Comparison of ENCODE assay signal across 8 cellular contexts in genomic region chr9:35814106-35814840, GRCh38. TPM values are rescaled to one million over a fixed set of nuclear protein-coding genes. Genes with fewer than 3 reads are reported as not detected.
DNase-seq lines count a peak whose midpoint lies in the region; ATAC-seq and TF ChIP-seq lines count a peak whose summit lies in the region.

No MANE protein-coding gene starts in this region.

- H3K4me3 Mint-ChIP-seq in activated CD4-positive, alpha-beta T cell treated with anti-CD3 and anti-CD28 coated beads for 36 hours, result peak overlapping the region; percentile 93

- H3K27me3 Mint-ChIP-seq in activated CD4-positive, alpha-beta T cell treated with anti-CD3 and anti-CD28 coated beads for 36 hours, result no peaks in the 10 kb centered on the region

- H3K36me3 ChIP-seq in ectodermal cell (ENCODE audit: control insufficient read depth, insufficient read depth, low read length) (no peaks in the 10 kb centered on the region), right lobe of liver (no peaks in the 10 kb centered on the region)

- CTCF ChIA-PET in activated CD4-positive, alpha-beta T cell treated with anti-CD3 and anti-CD28 coated beads for 36 hours (lab: Charles Lee), result interaction anchor here (0.6 to 3.2 kb wide), 15 partner anchors 8 to 1422 kb away, joined by 3 to 16 read pairs (median 4); partner anchors contain the start of genes CCDC107, CREB3, FAM221B and FANCG

- peak; percentile 3 for ATAC-seq in activated CD4-positive, alpha-beta T cell treated with anti-CD3 and anti-CD28 coated beads for 36 hours
- ATAC-seq in GM21619 (IDR thresholded peaks at IDR 0.05; ENCODE audit: unreplicated experiment) (peak; percentile 26), right lobe of liver (peak; percentile 49 to 65 (median 61))
- peak; percentile 10 for ATAC-seq in stimulated activated naive CD8-positive, alpha-beta T cell treated with anti-CD3 and anti-CD28 coated beads, Interleukin-15, Interleukin-2, amounts not matched to agents 100 U/mL and 50 U/mL, for 24 hours

- H3K27ac ChIP-seq in ectodermal cell (ENCODE audit: insufficient read depth, low read depth, low read length, poor library complexity, severe bottlenecking) (peak overlapping the region; percentile 93), right lobe of liver (peak overlapping the region; percentile 98 to 100 (median 99))

- peak; percentile 71 for DNase-seq in activated CD4-positive, alpha-beta T cell treated with anti-CD3 and anti-CD28 coated beads for 36 hours
- no peak for DNase-seq in activated CD4-positive, alpha-beta T cell treated with anti-CD3 and anti-CD28 coated beads, Interleukin-2, amount 50 U/mL, for 1 hour
- DNase-seq in HuH-7.5 (ENCODE audit: low spot score), result peak; percentile 82
- DNase-seq in SW480 (ENCODE audit: low spot score), result peak; percentile 73
- DNase-seq in right lobe of liver, result peak; percentile 59 to 90 (median 81)
- DNase-seq in stimulated activated naive CD8-positive, alpha-beta T cell treated with anti-CD3 and anti-CD28 coated beads, Interleukin-15, Interleukin-2, amounts not matched to agents 100 U/mL and 50 U/mL, for 24 hours, result peak; percentile 57

- H3K9me3 ChIP-seq in ectodermal cell (ENCODE audit: control insufficient read depth, low read length) (no peaks in the 10 kb centered on the region), right lobe of liver (no peaks in the 10 kb centered on the region)

- peaks cover 33% of the 10 kb centered on the region for H3K4me1 Mint-ChIP-seq in activated CD4-positive, alpha-beta T cell treated with anti-CD3 and anti-CD28 coated beads for 36 hours

- no peak for TF ChIP-seq POLR2A in right lobe of liver (IDR thresholded peaks at IDR 0.05)

- peaks cover 2% of the 10 kb centered on the region for H3K9me3 Mint-ChIP-seq in activated CD4-positive, alpha-beta T cell treated with anti-CD3 and anti-CD28 coated beads for 36 hours (ENCODE audit: low read depth)

- peak overlapping the region; percentile 72 for H3K4me3 ChIP-seq in ectodermal cell (ENCODE audit: insufficient read depth, low read depth, low read length)
- peak overlapping the region; percentile 74 to 100 (median 80) for H3K4me3 ChIP-seq in right lobe of liver

- intact Hi-C loops in activated CD4-positive, alpha-beta T cell treated with anti-CD3 and anti-CD28 coated beads for 36 hours (cut with DNase I, micrococcal nuclease), result loop anchor here (2.0 to 10.0 kb wide), 8 partner anchors 57 to 1651 kb away; partner anchors contain the start of genes ATOSB (in 1 of the 2), CCDC107 (in 1 of the 2), CCL27 (in 1 of the 2) and DNAI1 (in 1 of the 2)
- intact Hi-C loops in right lobe of liver (cut with DNase I), result no loop called here

- WGBS in ectodermal cell, 2 experiments, result 10 to 11% methylated on average over 29 of the region's 29 CpGs
- 2% methylated on average over 22 of the region's 29 CpGs for WGBS in right lobe of liver (ENCODE audit: insufficient coverage, low coverage, low lambda C conversion rate, missing lambda C conversion rate)

- peaks cover 10% of the 10 kb centered on the region for H3K36me3 Mint-ChIP-seq in activated CD4-positive, alpha-beta T cell treated with anti-CD3 and anti-CD28 coated beads for 36 hours (ENCODE audit: low read depth)

- H3K4me1 ChIP-seq in ectodermal cell (ENCODE audit: control insufficient read depth, insufficient read depth, low read length) (peaks cover 13% of the 10 kb centered on the region), right lobe of liver (peaks cover 0 to 27% (median 17%) of the 10 kb centered on the region in 4 donors)

- TF ChIP-seq CTCF in right lobe of liver (IDR thresholded peaks at IDR 0.05), result peak in 3 of 4 donors; percentile 10 to 18 (median 15)

- H3K27ac Mint-ChIP-seq in activated CD4-positive, alpha-beta T cell treated with anti-CD3 and anti-CD28 coated beads for 36 hours, result peak overlapping the region; percentile 89

- H3K27me3 ChIP-seq in ectodermal cell (ENCODE audit: control insufficient read depth, insufficient read depth, low read length, poor library complexity, severe bottlenecking) (no peaks in the 10 kb centered on the region), right lobe of liver (no peaks in the 10 kb centered on the region)

- POLR2A ChIA-PET in activated CD4-positive, alpha-beta T cell treated with anti-CD3 and anti-CD28 coated beads for 36 hours (lab: Charles Lee), result interaction anchor here (0.6 to 1.4 kb wide), 2 partner anchors 15 to 742 kb away, joined by 3 read pairs; partner anchors contain the start of gene VCP

RNA-seq across cellular contexts. Expression of gene HINT2, which starts 0.6 kb away (rescaled TPM):
- 10 to 100 TPM; 47.4 to 61.1 TPM for total RNA-seq in activated CD4-positive, alpha-beta T cell treated with anti-CD3 and anti-CD28 coated beads for 36 hours
- polyA plus RNA-seq in ectodermal cell (2013, experiment 1 of 4), result 44.6 TPM
- polyA plus RNA-seq in ectodermal cell (2013, experiment 2 of 4), result 47.9 TPM
- 54.6 TPM for polyA plus RNA-seq in ectodermal cell (2013, experiment 3 of 4)
- polyA plus RNA-seq in ectodermal cell (2013, experiment 4 of 4), result 58.7 TPM
- 10 to 100 TPM; 46.0 to 86.3 (median 67.1) TPM for total RNA-seq in right lobe of liver

RNA-seq across cellular contexts. Expression of gene SPAG8, which starts 2.2 kb away (rescaled TPM):
- 1 to 10 TPM in 1 of 2 experiments, under 1 TPM in 1; 0.85 to 1.7 TPM for total RNA-seq in activated CD4-positive, alpha-beta T cell treated with anti-CD3 and anti-CD28 coated beads for 36 hours
- 1.5 TPM for polyA plus RNA-seq in ectodermal cell (2013, experiment 1 of 4)
- polyA plus RNA-seq in ectodermal cell (2013, experiment 2 of 4), result 1.1 TPM
- polyA plus RNA-seq in ectodermal cell (2013, experiment 3 of 4), result 1.2 TPM
- 1.5 TPM for polyA plus RNA-seq in ectodermal cell (2013, experiment 4 of 4)
- 1 to 10 TPM in 1 of 6 experiments, under 1 TPM in 2, not detected in 3; 0.42 to 1.3 (median 0.80) TPM for total RNA-seq in right lobe of liver

RNA-seq across cellular contexts. Expression of gene FAM221B, which starts 14.3 kb away (rescaled TPM):
- not detected for total RNA-seq in activated CD4-positive, alpha-beta T cell treated with anti-CD3 and anti-CD28 coated beads for 36 hours
- not detected for polyA plus RNA-seq in ectodermal cell (2013, experiment 1 of 4)
- polyA plus RNA-seq in ectodermal cell (2013, experiment 2 of 4), result 0.39 TPM
- 0.80 TPM for polyA plus RNA-seq in ectodermal cell (2013, experiment 3 of 4)
- polyA plus RNA-seq in ectodermal cell (2013, experiment 4 of 4), result 0.45 TPM
- not detected for total RNA-seq in right lobe of liver

RNA-seq across cellular contexts. Expression of gene TMEM8B, which starts 14.8 kb away (rescaled TPM):
- total RNA-seq in activated CD4-positive, alpha-beta T cell treated with anti-CD3 and anti-CD28 coated beads for 36 hours, result 1 to 10 TPM; 5.8 to 6.9 TPM
- 21.2 TPM for polyA plus RNA-seq in ectodermal cell (2013, experiment 1 of 4)
- polyA plus RNA-seq in ectodermal cell (2013, experiment 2 of 4), result 19.7 TPM
- polyA plus RNA-seq in ectodermal cell (2013, experiment 3 of 4), result 18.7 TPM
- polyA plus RNA-seq in ectodermal cell (2013, experiment 4 of 4), result 21.3 TPM
- total RNA-seq in right lobe of liver, result 1 to 10 TPM; 1.7 to 4.7 (median 3.5) TPM

RNA-seq across cellular contexts. Expression of gene NPR2, which starts 22.9 kb away (rescaled TPM):
- total RNA-seq in activated CD4-positive, alpha-beta T cell treated with anti-CD3 and anti-CD28 coated beads for 36 hours, result 10 to 100 TPM in 1 of 2 experiments, 1 to 10 TPM in 1; 9.3 to 10.5 TPM
- 21.4 TPM for polyA plus RNA-seq in ectodermal cell (2013, experiment 1 of 4)
- polyA plus RNA-seq in ectodermal cell (2013, experiment 2 of 4), result 23.3 TPM
- 22.5 TPM for polyA plus RNA-seq in ectodermal cell (2013, experiment 3 of 4)
- polyA plus RNA-seq in ectodermal cell (2013, experiment 4 of 4), result 25.1 TPM
- total RNA-seq in right lobe of liver, result 10 to 100 TPM in 5 of 6 experiments, 1 to 10 TPM in 1; 2.8 to 34.5 (median 13.1) TPM

Comparison
In these comparisons a context has a peak if more than half of its experiments do, and no peak if none do; other contexts are left out.
1. ATAC-seq: peak in every context shown above with its lines; median percentile 61 in right lobe of liver; 26 in GM21619; 10 in stimulated activated naive CD8-positive, alpha-beta T cell treated with anti-CD3 and anti-CD28 coated beads, Interleukin-15, Interleukin-2, amounts not matched to agents 100 U/mL and 50 U/mL, for 24 hours; 3 in activated CD4-positive, alpha-beta T cell treated with anti-CD3 and anti-CD28 coated beads for 36 hours.
2. intact Hi-C loops: an anchor here in activated CD4-positive, alpha-beta T cell treated with anti-CD3 and anti-CD28 coated beads for 36 hours (2.0 to 10.0 kb wide); none called in right lobe of liver.